24 cellular contexts compared by ENCODE assay signal in genomic region chr22:34301569-34301968, GRCh38.
DNase-seq lines count a peak whose midpoint lies in the region; ATAC-seq, FAIRE-seq and TF ChIP-seq lines count a peak whose summit lies in the region.
"Had no signal": no experiment of that assay in that cellular context is flagged by ENCODE, and none has a peak within 500 bp of the region (broad histone marks: within the 10 kb centered on the region; RNA-seq: fewer than 3 reads in every experiment).

No MANE protein-coding gene starts in this region.

- H3K27ac ChIP-seq in cardiac muscle cell (peak overlapping the region; percentile 83), heart left ventricle (no peak overlapping the region), H1 (ENCODE audit: low read depth, low read length) (no peak overlapping the region), mesendoderm (ENCODE audit: low read depth, low read length) (no peak overlapping the region)
- H3K27ac ChIP-seq: 22Rv1, BLaER1, C4-2B had no signal

- H2AFZ ChIP-seq in H1 (ENCODE audit: low read length) = no peak overlapping the region

- TF ChIP-seq CTCF in cardiac muscle cell (IDR thresholded peaks at IDR 0.05; ENCODE audit: low read depth, low read length) (no peak), heart left ventricle (IDR thresholded peaks at IDR 0.05) (peak in 1 of 12 donors; percentile 17), H1 (IDR thresholded peaks at IDR 0.05; ENCODE audit: control extremely low read depth in 1 of 3, insufficient read depth in 1 of 3, low read depth in 1 of 3, low read length in 3 of 3) (peak in 1 of 3 experiments; percentile 33; a peak in 1 of 4 replicates)

- no peak overlapping the region for H3K14ac ChIP-seq in H1 (ENCODE audit: insufficient read length)

- H2BK5ac ChIP-seq in H1 (ENCODE audit: low read depth, low read length) = no peak overlapping the region
- no peak overlapping the region for H2BK5ac ChIP-seq in mesendoderm (ENCODE audit: low read length)

- H3K9ac ChIP-seq in H1 (replicated peaks in 1 of 4; ENCODE audit: extremely low read depth in 1 of 4, low read depth in 3 of 4, low read length in 3 of 4) (no peak overlapping the region), mesendoderm (ENCODE audit: low read length) (no peak overlapping the region)
- H3K9ac ChIP-seq: BLaER1 had no signal

- H3K18ac ChIP-seq in H1 (ENCODE audit: extremely low read depth, low read length) (no peak overlapping the region), mesendoderm (ENCODE audit: low read length) (no peak overlapping the region)

- H3K79me1 ChIP-seq in H1 (ENCODE audit: low read depth, low read length) (no peaks in the 10 kb centered on the region; the same call in 1 of the 2 replicates), mesendoderm (ENCODE audit: low read length) (no peaks in the 10 kb centered on the region)

- H3K4me3 ChIP-seq in cardiac muscle cell = no peak overlapping the region
- H3K4me3 ChIP-seq in heart left ventricle = no peak overlapping the region
- no peak overlapping the region for H3K4me3 ChIP-seq in H1 (ENCODE audit: extremely low read depth in 1 of 4, insufficient read depth in 2 of 4, low read depth in 3 of 4, low read length in 4 of 4)
- H3K4me3 ChIP-seq in mesendoderm (ENCODE audit: low read length) = no peak overlapping the region
- H3K4me3 ChIP-seq: BLaER1 had no signal

- H3K36me3 ChIP-seq in cardiac muscle cell (no peaks in the 10 kb centered on the region), heart left ventricle (no peaks in the 10 kb centered on the region), H1 (ENCODE audit: control insufficient read depth in 2 of 4, insufficient read depth in 4 of 4, low read length in 3 of 4) (no peaks in the 10 kb centered on the region), mesendoderm (ENCODE audit: control insufficient read depth, insufficient read depth, low read length) (no peaks in the 10 kb centered on the region)
- H3K36me3 ChIP-seq: BLaER1 had no signal

- no peak overlapping the region for H3K56ac ChIP-seq in H1 (replicated peaks; ENCODE audit: insufficient read length, low read depth, low read length)
- no peak overlapping the region for H3K56ac ChIP-seq in mesendoderm (ENCODE audit: low read length)

- intact Hi-C loops in heart left ventricle (cut with DNase I) = no loop called here

- no peak overlapping the region for H3K4ac ChIP-seq in H1 (replicated peaks; ENCODE audit: insufficient read length, low read depth, low read length)
- no peak overlapping the region for H3K4ac ChIP-seq in mesendoderm (ENCODE audit: low read depth, low read length)

- H4K5ac ChIP-seq in H1 (ENCODE audit: insufficient read length, low read depth, low read length) (no peak overlapping the region), mesendoderm (ENCODE audit: low read length) (no peak overlapping the region)

- H2BK120ac ChIP-seq in H1 (replicated peaks; ENCODE audit: low read depth, low read length) (no peak overlapping the region), mesendoderm (ENCODE audit: low read depth, low read length) (no peak overlapping the region)

- POLR2A ChIA-PET in H1 (lab: Charles Lee; ENCODE audit: partially characterized antibody) = no interaction called here
- POLR2A ChIA-PET in HEK293T (lab: Yijun Ruan, JAX) = no interaction called here

- TF ChIP-seq POLR2A in heart left ventricle (IDR thresholded peaks at IDR 0.05) (no peak), H1 (IDR thresholded peaks at IDR 0.05; ENCODE audit: control extremely low read depth in 1 of 2, low read depth in 2 of 2, low read length in 2 of 2) (no peak)

- H3K23ac ChIP-seq in H1 (ENCODE audit: insufficient read length) = no peak overlapping the region
- no peak overlapping the region for H3K23ac ChIP-seq in mesendoderm (ENCODE audit: low read length)

- CTCF ChIA-PET in H1 (lab: Charles Lee; ENCODE audit: partially characterized antibody) = interaction anchor here (0.6 to 1.6 kb wide), 4 partner anchors 48 to 589 kb away, joined by 3 to 5 read pairs (median 4); no protein-coding TSS in a partner anchor
- CTCF ChIA-PET in HEK293T (lab: Yijun Ruan, JAX) = no interaction called here

- H2BK15ac ChIP-seq in H1 (ENCODE audit: low read length) (no peak overlapping the region), mesendoderm (replicated peaks; ENCODE audit: low read depth) (no peak overlapping the region)

- no peak overlapping the region for H2BK20ac ChIP-seq in H1 (ENCODE audit: low read length)

- H3K9me3 ChIP-seq in cardiac muscle cell (ENCODE audit: low read depth) (no peaks in the 10 kb centered on the region), heart left ventricle (no peaks in the 10 kb centered on the region), H1 (ENCODE audit: insufficient read depth in 2 of 2, low read depth in 1 of 2, low read length in 1 of 2) (no peaks in the 10 kb centered on the region)
- H3K9me3 ChIP-seq: BLaER1, Caco-2 had no signal

- peak; percentile 14 to 33; a peak in 2 of 4 replicates for TF ChIP-seq RAD21 in H1 (IDR thresholded peaks at IDR 0.05 in 1 of 2, conservative IDR thresholded peaks at IDR 0.05 in 1 of 2; ENCODE audit: low read depth in 2 of 2, low read length in 2 of 2)

- H4K91ac ChIP-seq in H1 (replicated peaks; ENCODE audit: insufficient read length, low read length) = no peak overlapping the region

- H4K8ac ChIP-seq in H1 (ENCODE audit: extremely low read depth, insufficient read depth, low read length) (no peak overlapping the region), mesendoderm (ENCODE audit: low read depth, low read length) (no peak overlapping the region)

- DNase-seq in cardiac muscle cell (ENCODE audit: low read depth in 1 of 2, low spot score in 1 of 2) (peak in 1 of 2 donors; percentile 27), heart left ventricle (no peak), HT-29 (ENCODE audit: low spot score) (peak; percentile 1), H1 (ENCODE audit: low read depth in 1 of 2, low spot score in 2 of 2) (no peak), mesendoderm (peak; percentile 6), dermis blood vessel endothelial cell (no peak), NCI-H146 (lab: John Stamatoyannopoulos, UW) (no peak), HEK293T (ENCODE audit: extremely low spot score) (no peak)
- DNase-seq: Caco-2; CD4-positive, CD25-positive, alpha-beta regulatory T cell; CD8-positive, alpha-beta T cell; DMS53; DMS79 treated with DMSO at 0.1 percent for 48 hours; GF-D8; GOT3; H7; HFFc6 had no signal

- FAIRE-seq in H1 (lab: Jason Lieb, UNC) = peak; percentile 19
- FAIRE-seq: A204.1, GM12891, GM18507 had no signal

- no peak for TF ChIP-seq EP300 in H1 (IDR thresholded peaks at IDR 0.05; ENCODE audit: borderline replicate concordance in 1 of 2, low read depth in 2 of 2, low read length in 2 of 2)

- no peak overlapping the region for H2BK12ac ChIP-seq in H1 (ENCODE audit: low read depth, low read length)

- no peak for ATAC-seq in heart left ventricle
- ATAC-seq: CD8-positive, alpha-beta T cell; HCT116 had no signal

- H3K27me3 ChIP-seq in cardiac muscle cell (no peaks in the 10 kb centered on the region), heart left ventricle (no peaks in the 10 kb centered on the region), H1 (replicated peaks in 1 of 4; ENCODE audit: control insufficient read depth in 3 of 4, extremely low read depth in 1 of 4, insufficient read depth in 3 of 4, low read length in 3 of 4) (no peaks in the 10 kb centered on the region), mesendoderm (ENCODE audit: insufficient read depth, low read length, poor library complexity) (no peaks in the 10 kb centered on the region)
- H3K27me3 ChIP-seq: BLaER1 had no signal

- H3K23me2 ChIP-seq in H1 (ENCODE audit: low read depth, low read length) = no peaks in the 10 kb centered on the region

- H2AK5ac ChIP-seq in H1 (ENCODE audit: low read depth, low read length) (no peak overlapping the region), mesendoderm (ENCODE audit: low read length) (no peak overlapping the region)

- no peak overlapping the region for H3K4me2 ChIP-seq in H1 (ENCODE audit: insufficient read depth in 1 of 2, low read depth in 2 of 2, low read length in 2 of 2)
- no peak overlapping the region for H3K4me2 ChIP-seq in mesendoderm (ENCODE audit: low read length)
- H3K4me2 ChIP-seq: BLaER1 had no signal

- H3K4me1 ChIP-seq in cardiac muscle cell (ENCODE audit: low read depth) (peaks cover 59% of the 10 kb centered on the region), heart left ventricle (peaks cover 0 to 17% (median 5%) of the 10 kb centered on the region in 12 donors), H1 (replicated peaks in 1 of 4; ENCODE audit: control insufficient read depth in 3 of 4, insufficient read depth in 4 of 4, low read length in 3 of 4) (no peaks in the 10 kb centered on the region), mesendoderm (ENCODE audit: control insufficient read depth, low read depth, low read length) (no peaks in the 10 kb centered on the region)
- H3K4me1 ChIP-seq: BLaER1, Caco-2 had no signal

- H4K20me1 ChIP-seq in H1 (replicated peaks in 1 of 2; ENCODE audit: control insufficient read depth in 1 of 2, insufficient read depth in 2 of 2, low read length in 2 of 2) = no peaks in the 10 kb centered on the region
- H4K20me1 ChIP-seq: BLaER1 had no signal

- H3K79me2 ChIP-seq in H1 (ENCODE audit: control insufficient read depth in 1 of 2, insufficient read depth in 2 of 2, low read length in 2 of 2) (no peaks in the 10 kb centered on the region), mesendoderm (ENCODE audit: control insufficient read depth, insufficient read depth, low read length) (no peaks in the 10 kb centered on the region)

TF ChIP-seq in H1, 55 proteins besides CTCF, POLR2A, EP300 and RAD21 (continues in another document):
- TF ChIP-seq USF2 (IDR thresholded peaks at IDR 0.05; ENCODE audit: low read length) = no peak
- no peak for TF ChIP-seq MAFK (IDR thresholded peaks at IDR 0.05; ENCODE audit: low read depth, low read length)
- no peak for TF ChIP-seq CHD2 (IDR thresholded peaks at IDR 0.05; ENCODE audit: low read length)

TF ChIP-seq in HEK293T, 16 proteins besides CTCF, POLR2A, EP300 and RAD21 (continues in another document):
- TF ChIP-seq SUZ12 (IDR thresholded peaks at IDR 0.05) = no peak
- no peak for TF ChIP-seq BHLHE40 (IDR thresholded peaks at IDR 0.05; ENCODE audit: borderline replicate concordance)
- TF ChIP-seq L3MBTL2 (conservative IDR thresholded peaks at IDR 0.05) = no peak
- TF ChIP-seq, protein P1, sequence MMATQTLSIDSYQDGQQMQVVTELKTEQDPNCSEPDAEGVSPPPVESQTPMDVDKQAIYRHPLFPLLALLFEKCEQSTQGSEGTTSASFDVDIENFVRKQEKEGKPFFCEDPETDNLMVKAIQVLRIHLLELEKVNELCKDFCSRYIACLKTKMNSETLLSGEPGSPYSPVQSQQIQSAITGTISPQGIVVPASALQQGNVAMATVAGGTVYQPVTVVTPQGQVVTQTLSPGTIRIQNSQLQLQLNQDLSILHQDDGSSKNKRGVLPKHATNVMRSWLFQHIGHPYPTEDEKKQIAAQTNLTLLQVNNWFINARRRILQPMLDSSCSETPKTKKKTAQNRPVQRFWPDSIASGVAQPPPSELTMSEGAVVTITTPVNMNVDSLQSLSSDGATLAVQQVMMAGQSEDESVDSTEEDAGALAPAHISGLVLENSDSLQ (IDR thresholded peaks at IDR 0.05) = no peak
- no peak for TF ChIP-seq HDGF (IDR thresholded peaks at IDR 0.05; ENCODE audit: borderline replicate concordance)
- no peak for TF ChIP-seq CTBP1 (IDR thresholded peaks at IDR 0.05; ENCODE audit: borderline replicate concordance)
- no peak for TF ChIP-seq SP1 (IDR thresholded peaks at IDR 0.05)
- TF ChIP-seq ZNF384 (IDR thresholded peaks at IDR 0.05) = no peak
- TF ChIP-seq ELF4 (IDR thresholded peaks at IDR 0.05) = no peak

Comparison
In these comparisons a context has a peak if more than half of its experiments do, and no peak if none do; other contexts are left out.
1. DNase-seq: peak in HT-29 (single experiment) and mesendoderm (single experiment); none in heart left ventricle (0 of 5), H1 (0 of 2), dermis blood vessel endothelial cell (single experiment), NCI-H146 (single experiment) and HEK293T (single experiment).